In the genomic region with DNA sequence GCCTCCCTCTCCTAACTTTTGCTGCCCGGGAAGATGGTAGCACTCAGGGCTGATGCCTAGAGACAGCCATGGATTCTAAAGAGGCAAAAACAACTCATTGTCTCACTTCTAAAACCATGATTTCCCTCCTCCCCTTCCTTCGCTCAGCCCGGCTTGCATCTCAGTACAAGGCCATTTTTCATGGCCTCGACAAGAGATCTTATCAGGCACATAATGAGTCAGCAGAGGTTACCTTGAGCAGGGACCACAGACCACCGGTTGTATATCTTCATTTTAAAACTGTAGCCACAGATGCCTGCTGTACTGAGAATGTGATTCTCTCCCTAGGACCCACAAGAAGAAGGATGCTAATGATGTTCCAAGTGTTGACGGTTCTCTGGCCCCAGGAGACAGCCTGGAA, we compare ENCODE assay signal across 26 cellular contexts.
DNase-seq lines count a peak whose midpoint lies in the region; ATAC-seq, FAIRE-seq and TF ChIP-seq lines count a peak whose summit lies in the region.
"Had no signal": no experiment of that assay in that cellular context is flagged by ENCODE, and none has a peak within 500 bp of the region (broad histone marks: within the 10 kb centered on the region; RNA-seq: fewer than 3 reads in every experiment).

No MANE protein-coding gene starts in this region.

- H2AFZ ChIP-seq in K562 (ENCODE audit: low read depth, low read length), result no peak overlapping the region
- H2AFZ ChIP-seq: GM23338 had no signal

- H3K4me3 Mint-ChIP-seq in activated CD8-positive, alpha-beta memory T cell treated with anti-CD3 and anti-CD28 coated beads, Interleukin-2, amount 10 ng/mL, durations not matched to agents 7 days and 5 days, result no peak overlapping the region
- H3K4me3 Mint-ChIP-seq: CD14-positive monocyte; CD4-positive, alpha-beta T cell; CD8-positive, alpha-beta memory T cell; GM23338; HFFc6 had no signal

- H3K79me2 ChIP-seq in K562 (ENCODE audit: control insufficient read depth, insufficient read depth, low read length), result no peaks in the 10 kb centered on the region

- intact Hi-C loops in K562 (cut with micrococcal nuclease), result no loop called here

- H3K36me3 ChIP-seq in K562 (ENCODE audit: control insufficient read depth, insufficient read depth, low read length), result no peaks in the 10 kb centered on the region
- H3K36me3 ChIP-seq: BE2C; BLaER1 treated with 17β-estradiol and CSF1 and Interleukin-3, amounts not matched to agents 10 nM and 100 nM; HAP-1 had no signal

- TF ChIP-seq POLR2A in K562 (conservative IDR thresholded peaks at IDR 0.05), result no peak

- POLR2A ChIA-PET in K562 (lab: Yijun Ruan, JAX), result no interaction called here

- no peak overlapping the region for H3K4me3 ChIP-seq in K562
- H3K4me3 ChIP-seq: A549; BLaER1 treated with 17β-estradiol and CSF1 and Interleukin-3, amounts not matched to agents 10 nM and 100 nM; GM12878; GM23338; HAP-1 had no signal

- ATAC-seq in activated CD8-positive, alpha-beta memory T cell treated with anti-CD3 and anti-CD28 coated beads, Interleukin-2, amount 10 ng/mL, durations not matched to agents 7 days and 5 days, result no peak
- ATAC-seq in K562, result no peak
- ATAC-seq in HG03571 (IDR thresholded peaks at IDR 0.05; ENCODE audit: unreplicated experiment), result no peak
- ATAC-seq: A549, GM12878, GM23338 had no signal

- no peak overlapping the region for H3K27ac Mint-ChIP-seq in activated CD8-positive, alpha-beta memory T cell treated with anti-CD3 and anti-CD28 coated beads, Interleukin-2, amount 10 ng/mL, durations not matched to agents 7 days and 5 days
- H3K27ac Mint-ChIP-seq: CD4-positive, alpha-beta T cell; CD8-positive, alpha-beta memory T cell; GM23338; HFFc6 had no signal

- FAIRE-seq in K562 (lab: Jason Lieb, UNC), result no peak
- FAIRE-seq: A549, D721Med, GM12878, H54 had no signal

- no peak overlapping the region for H3K27ac ChIP-seq in K562 (ENCODE audit: extremely low read depth, low read depth, low read length)
- H3K27ac ChIP-seq: A549; BLaER1 treated with 17β-estradiol and CSF1 and Interleukin-3, amounts not matched to agents 10 nM and 100 nM had no signal

- BruUV-seq in K562 (replicated peaks; lab: Mats Ljungman, UMichigan), result no TSS peak

- TF ChIP-seq RAD21 in K562 (CRISPR knock-in tag; conservative IDR thresholded peaks at IDR 0.05 in 1 of 2, IDR thresholded peaks at IDR 0.05 in 1 of 2), result no peak

- H3K4me1 ChIP-seq in K562 (replicated peaks in 1 of 2; ENCODE audit: control insufficient read depth in 2 of 2, insufficient read depth in 2 of 2, low read length in 2 of 2), result no peaks in the 10 kb centered on the region
- H3K4me1 ChIP-seq: A549; BE2C; BLaER1 treated with 17β-estradiol and CSF1 and Interleukin-3, amounts not matched to agents 10 nM and 100 nM; HAP-1 had no signal

- DNase-seq in activated CD8-positive, alpha-beta memory T cell treated with anti-CD3 and anti-CD28 coated beads, Interleukin-2, amount 10 ng/mL, durations not matched to agents 7 days and 5 days, result peak; percentile 41
- DNase-seq in activated CD8-positive, alpha-beta memory T cell treated with anti-CD3 and anti-CD28 coated beads, Interleukin-2, amount 50 U/mL, for 48 hours, result no peak
- peak; percentile 40 for DNase-seq in M059J (ENCODE audit: low read depth)
- DNase-seq in K562 (ENCODE audit: extremely low read depth in 1 of 4, low spot score in 3 of 4), result no peak
- peak; percentile 35 for DNase-seq in mesenteric fat pad (ENCODE audit: low spot score)
- DNase-seq in GM19238 (ENCODE audit: insufficient read length, low spot score), result no peak
- DNase-seq: 8988T; ACHN; AML-193; BE2C; CD4-positive, alpha-beta T cell; CD8-positive, alpha-beta memory T cell; DMS 273 treated with DMSO at 0.1 percent for 48 hours; DMS79; EL; GDM1; HFFc6 had no signal

- H3K9ac ChIP-seq in K562 (ENCODE audit: insufficient read depth in 1 of 2, low read depth in 2 of 2, low read length in 2 of 2), result no peak overlapping the region
- H3K9ac ChIP-seq: BLaER1 treated with 17β-estradiol and CSF1 and Interleukin-3, amounts not matched to agents 10 nM and 100 nM had no signal

- in situ Hi-C loops in K562 (cut with MboI), result no loop called here

- 3% methylated on average over 6 of the region's 6 CpGs for WGBS in K562 (ENCODE audit: insufficient coverage, low coverage, missing lambda C conversion rate)

- H3K36me3 Mint-ChIP-seq in activated CD8-positive, alpha-beta memory T cell treated with anti-CD3 and anti-CD28 coated beads, Interleukin-2, amount 10 ng/mL, durations not matched to agents 7 days and 5 days, result no peaks in the 10 kb centered on the region
- H3K36me3 Mint-ChIP-seq: CD14-positive monocyte; CD8-positive, alpha-beta memory T cell had no signal

- H3K9me1 ChIP-seq in K562 (ENCODE audit: control insufficient read depth, insufficient read depth, low read length), result no peaks in the 10 kb centered on the region

- no peak for TF ChIP-seq EP300 in K562 (IDR thresholded peaks at IDR 0.05; ENCODE audit: low read length)

- H3K4me2 ChIP-seq in K562 (ENCODE audit: insufficient read depth, low read length), result no peak overlapping the region
- H3K4me2 ChIP-seq: A549; BLaER1 treated with 17β-estradiol and CSF1 and Interleukin-3, amounts not matched to agents 10 nM and 100 nM; GM23338 had no signal

- H3K27me3 Mint-ChIP-seq in activated CD8-positive, alpha-beta memory T cell treated with anti-CD3 and anti-CD28 coated beads, Interleukin-2, amount 10 ng/mL, durations not matched to agents 7 days and 5 days, result no peaks in the 10 kb centered on the region

- no peaks in the 10 kb centered on the region for H3K9me3 ChIP-seq in K562 (replicated peaks; ENCODE audit: control insufficient read depth, insufficient read depth, low read depth, low read length)
- H3K9me3 ChIP-seq: A549, BE2C, HAP-1 had no signal

- no peaks in the 10 kb centered on the region for H4K20me1 ChIP-seq in K562 (replicated peaks; ENCODE audit: control insufficient read depth, insufficient read depth, low read length)
- H4K20me1 ChIP-seq: BLaER1 treated with 17β-estradiol and CSF1 and Interleukin-3, amounts not matched to agents 10 nM and 100 nM had no signal

- no peak for TF ChIP-seq CTCF in K562 (IDR thresholded peaks at IDR 0.05 in 2 of 3, conservative IDR thresholded peaks at IDR 0.05 in 1 of 3; ENCODE audit: insufficient read depth in 2 of 3, low read depth in 1 of 3, low read length in 3 of 3)

- no peaks in the 10 kb centered on the region for H3K27me3 ChIP-seq in K562 (ENCODE audit: control insufficient read depth in 2 of 2, insufficient read depth in 2 of 2, low read length in 2 of 2)
- H3K27me3 ChIP-seq: BE2C; BLaER1 treated with 17β-estradiol and CSF1 and Interleukin-3, amounts not matched to agents 10 nM and 100 nM had no signal

- H3K4me1 Mint-ChIP-seq in activated CD8-positive, alpha-beta memory T cell treated with anti-CD3 and anti-CD28 coated beads, Interleukin-2, amount 10 ng/mL, durations not matched to agents 7 days and 5 days, result peaks cover 8% of the 10 kb centered on the region
- H3K4me1 Mint-ChIP-seq: CD14-positive monocyte; CD8-positive, alpha-beta memory T cell had no signal

- CTCF ChIA-PET in activated CD8-positive, alpha-beta memory T cell treated with anti-CD3 and anti-CD28 coated beads, Interleukin-2, amount 10 ng/mL, durations not matched to agents 7 days and 5 days (lab: Charles Lee), result no interaction called here
- CTCF ChIA-PET in K562 (lab: Yijun Ruan, JAX; ENCODE audit: low intra/inter-chr PET ratio), result no interaction called here

- no peaks in the 10 kb centered on the region for H3K9me3 Mint-ChIP-seq in activated CD8-positive, alpha-beta memory T cell treated with anti-CD3 and anti-CD28 coated beads, Interleukin-2, amount 10 ng/mL, durations not matched to agents 7 days and 5 days (ENCODE audit: low read depth)
- H3K9me3 Mint-ChIP-seq: CD4-positive, alpha-beta T cell; GM23338 had no signal

TF ChIP-seq in K562, 482 proteins besides CTCF, POLR2A, EP300 and RAD21:
- TF ChIP-seq, protein P1, sequence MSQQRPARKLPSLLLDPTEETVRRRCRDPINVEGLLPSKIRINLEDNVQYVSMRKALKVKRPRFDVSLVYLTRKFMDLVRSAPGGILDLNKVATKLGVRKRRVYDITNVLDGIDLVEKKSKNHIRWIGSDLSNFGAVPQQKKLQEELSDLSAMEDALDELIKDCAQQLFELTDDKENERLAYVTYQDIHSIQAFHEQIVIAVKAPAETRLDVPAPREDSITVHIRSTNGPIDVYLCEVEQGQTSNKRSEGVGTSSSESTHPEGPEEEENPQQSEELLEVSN (IDR thresholded peaks at IDR 0.05; ENCODE audit: borderline replicate concordance in 1 of 2, extremely low read depth in 1 of 2, insufficient read depth in 1 of 2, insufficient read length in 1 of 2, low read depth in 1 of 2, low read length in 1 of 2, poor library complexity in 1 of 2, severe bottlenecking in 1 of 2), result no peak
- TF ChIP-seq NFE2 (IDR thresholded peaks at IDR 0.05; ENCODE audit: low read depth) (peak; percentile 40; the same call in 1 of the 2 replicates), MEIS2 (IDR thresholded peaks at IDR 0.05; ENCODE audit: partially characterized antibody) (peak; percentile 34)

Comparison
In these comparisons a context has a peak if more than half of its experiments do, and no peak if none do; other contexts are left out.
1. DNase-seq: peak in activated CD8-positive, alpha-beta memory T cell treated with anti-CD3 and anti-CD28 coated beads, Interleukin-2, amount 10 ng/mL, durations not matched to agents 7 days and 5 days (single experiment), M059J (single experiment) and mesenteric fat pad (single experiment); none in activated CD8-positive, alpha-beta memory T cell treated with anti-CD3 and anti-CD28 coated beads, Interleukin-2, amount 50 U/mL, for 48 hours (single experiment), K562 (0 of 4) and GM19238 (single experiment).